In the genomic region with DNA sequence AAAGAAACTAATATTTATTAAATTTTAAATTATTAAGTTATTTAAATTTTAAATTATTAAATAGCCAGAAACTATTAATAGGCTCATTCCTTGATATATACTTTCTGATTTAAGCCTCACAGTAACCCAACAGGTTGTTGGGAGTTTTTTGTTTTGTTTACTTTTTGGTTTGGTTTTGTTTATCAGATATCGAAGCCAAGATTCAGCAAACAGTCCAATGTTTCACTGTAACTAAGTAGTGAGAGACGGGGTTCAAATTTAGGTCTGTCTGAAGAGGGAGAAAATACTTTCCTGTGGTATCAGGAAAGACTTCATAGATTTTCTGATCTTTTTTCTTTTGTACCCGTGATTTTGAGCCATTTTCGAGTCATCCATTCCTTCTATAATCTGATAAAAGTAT, we compare ENCODE assay signal across 8 cellular contexts. TPM values are rescaled to one million over a fixed set of nuclear protein-coding genes. Genes with fewer than 3 reads are reported as not detected.
"Had no signal": no experiment of that assay in that cellular context is flagged by ENCODE, and none has a peak within 500 bp of the region (broad histone marks: within the 10 kb centered on the region; RNA-seq: fewer than 3 reads in every experiment).

No MANE protein-coding gene starts in this region.

- ATAC-seq: GM12878 had no signal

- DNase-seq: GDM1, GF-D8 had no signal

- FAIRE-seq: GM12878, GM12891, GM12892, GM18507, GM19239 had no signal

- H3K4me3 ChIP-seq: GM12878 had no signal

RNA-seq across cellular contexts. Expression of a gene that starts 54.2 kb away (rescaled TPM):
- total RNA-seq: G401, GM12878 had no signal
- polyA plus RNA-seq: GM12878 had no signal
